Comparison of ENCODE assay signal across 1 cellular context in the genomic region with DNA sequence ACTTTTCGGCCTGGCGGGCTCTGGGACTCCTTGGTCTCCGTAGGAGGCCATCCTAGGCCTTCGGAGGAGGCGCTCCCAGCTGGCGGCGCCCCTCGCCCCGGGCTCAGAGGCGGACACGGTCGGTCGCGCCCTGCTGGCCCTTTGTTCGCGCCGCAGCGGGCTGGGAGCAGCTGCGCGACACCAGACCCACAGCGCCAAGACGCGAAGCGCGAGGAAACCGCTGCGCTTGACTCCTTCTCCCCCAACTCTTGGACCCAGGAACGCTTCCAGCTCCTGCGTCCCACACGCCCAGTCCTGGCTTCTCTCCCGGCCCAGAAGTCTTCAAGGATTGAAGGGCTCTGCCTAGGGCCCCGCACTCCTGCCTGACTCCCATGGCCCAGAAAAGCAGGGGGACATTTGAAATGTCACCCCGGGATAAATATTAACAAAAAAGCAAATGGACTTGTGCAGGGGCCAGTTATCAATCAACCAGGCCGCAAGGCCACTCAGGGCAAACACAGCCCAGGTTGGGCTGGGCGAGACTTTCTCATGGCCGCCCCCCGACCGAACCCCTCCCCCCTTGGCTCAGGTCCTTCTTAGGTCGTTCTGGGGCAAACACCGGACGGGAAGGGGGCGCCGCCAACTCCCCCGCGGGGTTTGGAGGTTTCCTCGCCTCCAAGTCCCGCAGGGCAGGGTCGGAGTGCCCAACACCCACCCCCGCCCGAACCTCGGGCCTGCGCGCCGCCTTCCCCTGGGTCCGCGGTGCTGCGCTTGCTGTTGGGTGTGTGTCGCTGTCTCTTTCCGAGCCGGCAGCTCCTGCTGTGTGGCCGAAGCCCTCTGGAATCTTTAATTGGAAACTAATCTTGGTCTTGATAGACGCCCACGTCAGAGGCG.
TF ChIP-seq lines count a peak whose summit lies in the region.

No MANE protein-coding gene starts in this region.

TF ChIP-seq in HepG2, 621 proteins besides CTCF, POLR2A, EP300 and RAD21 (continued from another document):
- 0 out of 2 replicates have a peak, but pooled peaks have one; percentile 41 for TF ChIP-seq ZNF441 (CRISPR knock-in tag; IDR thresholded peaks at IDR 0.05; ENCODE audit: borderline replicate concordance)
- TF ChIP-seq HNF4A (CRISPR knock-in tag; IDR thresholded peaks at IDR 0.05): peak; percentile 35
- TF ChIP-seq, protein P1, sequence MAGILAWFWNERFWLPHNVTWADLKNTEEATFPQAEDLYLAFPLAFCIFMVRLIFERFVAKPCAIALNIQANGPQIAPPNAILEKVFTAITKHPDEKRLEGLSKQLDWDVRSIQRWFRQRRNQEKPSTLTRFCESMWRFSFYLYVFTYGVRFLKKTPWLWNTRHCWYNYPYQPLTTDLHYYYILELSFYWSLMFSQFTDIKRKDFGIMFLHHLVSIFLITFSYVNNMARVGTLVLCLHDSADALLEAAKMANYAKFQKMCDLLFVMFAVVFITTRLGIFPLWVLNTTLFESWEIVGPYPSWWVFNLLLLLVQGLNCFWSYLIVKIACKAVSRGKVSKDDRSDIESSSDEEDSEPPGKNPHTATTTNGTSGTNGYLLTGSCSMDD (CRISPR knock-in tag; IDR thresholded peaks at IDR 0.05): no peak
- TF ChIP-seq, protein P2, sequence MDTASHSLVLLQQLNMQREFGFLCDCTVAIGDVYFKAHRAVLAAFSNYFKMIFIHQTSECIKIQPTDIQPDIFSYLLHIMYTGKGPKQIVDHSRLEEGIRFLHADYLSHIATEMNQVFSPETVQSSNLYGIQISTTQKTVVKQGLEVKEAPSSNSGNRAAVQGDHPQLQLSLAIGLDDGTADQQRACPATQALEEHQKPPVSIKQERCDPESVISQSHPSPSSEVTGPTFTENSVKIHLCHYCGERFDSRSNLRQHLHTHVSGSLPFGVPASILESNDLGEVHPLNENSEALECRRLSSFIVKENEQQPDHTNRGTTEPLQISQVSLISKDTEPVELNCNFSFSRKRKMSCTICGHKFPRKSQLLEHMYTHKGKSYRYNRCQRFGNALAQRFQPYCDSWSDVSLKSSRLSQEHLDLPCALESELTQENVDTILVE (CRISPR knock-in tag; IDR thresholded peaks at IDR 0.05): no peak
- peak; percentile 64 for TF ChIP-seq NCOA2 (CRISPR knock-in tag; IDR thresholded peaks at IDR 0.05)
- TF ChIP-seq, protein P3, sequence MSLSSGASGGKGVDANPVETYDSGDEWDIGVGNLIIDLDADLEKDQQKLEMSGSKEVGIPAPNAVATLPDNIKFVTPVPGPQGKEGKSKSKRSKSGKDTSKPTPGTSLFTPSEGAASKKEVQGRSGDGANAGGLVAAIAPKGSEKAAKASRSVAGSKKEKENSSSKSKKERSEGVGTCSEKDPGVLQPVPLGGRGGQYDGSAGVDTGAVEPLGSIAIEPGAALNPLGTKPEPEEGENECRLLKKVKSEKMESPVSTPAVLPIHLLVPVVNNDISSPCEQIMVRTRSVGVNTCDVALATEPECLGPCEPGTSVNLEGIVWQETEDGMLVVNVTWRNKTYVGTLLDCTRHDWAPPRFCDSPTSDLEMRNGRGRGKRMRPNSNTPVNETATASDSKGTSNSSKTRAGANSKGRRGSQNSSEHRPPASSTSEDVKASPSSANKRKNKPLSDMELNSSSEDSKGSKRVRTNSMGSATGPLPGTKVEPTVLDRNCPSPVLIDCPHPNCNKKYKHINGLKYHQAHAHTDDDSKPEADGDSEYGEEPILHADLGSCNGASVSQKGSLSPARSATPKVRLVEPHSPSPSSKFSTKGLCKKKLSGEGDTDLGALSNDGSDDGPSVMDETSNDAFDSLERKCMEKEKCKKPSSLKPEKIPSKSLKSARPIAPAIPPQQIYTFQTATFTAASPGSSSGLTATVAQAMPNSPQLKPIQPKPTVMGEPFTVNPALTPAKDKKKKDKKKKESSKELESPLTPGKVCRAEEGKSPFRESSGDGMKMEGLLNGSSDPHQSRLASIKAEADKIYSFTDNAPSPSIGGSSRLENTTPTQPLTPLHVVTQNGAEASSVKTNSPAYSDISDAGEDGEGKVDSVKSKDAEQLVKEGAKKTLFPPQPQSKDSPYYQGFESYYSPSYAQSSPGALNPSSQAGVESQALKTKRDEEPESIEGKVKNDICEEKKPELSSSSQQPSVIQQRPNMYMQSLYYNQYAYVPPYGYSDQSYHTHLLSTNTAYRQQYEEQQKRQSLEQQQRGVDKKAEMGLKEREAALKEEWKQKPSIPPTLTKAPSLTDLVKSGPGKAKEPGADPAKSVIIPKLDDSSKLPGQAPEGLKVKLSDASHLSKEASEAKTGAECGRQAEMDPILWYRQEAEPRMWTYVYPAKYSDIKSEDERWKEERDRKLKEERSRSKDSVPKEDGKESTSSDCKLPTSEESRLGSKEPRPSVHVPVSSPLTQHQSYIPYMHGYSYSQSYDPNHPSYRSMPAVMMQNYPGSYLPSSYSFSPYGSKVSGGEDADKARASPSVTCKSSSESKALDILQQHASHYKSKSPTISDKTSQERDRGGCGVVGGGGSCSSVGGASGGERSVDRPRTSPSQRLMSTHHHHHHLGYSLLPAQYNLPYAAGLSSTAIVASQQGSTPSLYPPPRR (CRISPR knock-in tag; IDR thresholded peaks at IDR 0.05; ENCODE audit: borderline replicate concordance): peak; percentile 53; the same call in 1 of the 2 replicates
- TF ChIP-seq, protein P4, sequence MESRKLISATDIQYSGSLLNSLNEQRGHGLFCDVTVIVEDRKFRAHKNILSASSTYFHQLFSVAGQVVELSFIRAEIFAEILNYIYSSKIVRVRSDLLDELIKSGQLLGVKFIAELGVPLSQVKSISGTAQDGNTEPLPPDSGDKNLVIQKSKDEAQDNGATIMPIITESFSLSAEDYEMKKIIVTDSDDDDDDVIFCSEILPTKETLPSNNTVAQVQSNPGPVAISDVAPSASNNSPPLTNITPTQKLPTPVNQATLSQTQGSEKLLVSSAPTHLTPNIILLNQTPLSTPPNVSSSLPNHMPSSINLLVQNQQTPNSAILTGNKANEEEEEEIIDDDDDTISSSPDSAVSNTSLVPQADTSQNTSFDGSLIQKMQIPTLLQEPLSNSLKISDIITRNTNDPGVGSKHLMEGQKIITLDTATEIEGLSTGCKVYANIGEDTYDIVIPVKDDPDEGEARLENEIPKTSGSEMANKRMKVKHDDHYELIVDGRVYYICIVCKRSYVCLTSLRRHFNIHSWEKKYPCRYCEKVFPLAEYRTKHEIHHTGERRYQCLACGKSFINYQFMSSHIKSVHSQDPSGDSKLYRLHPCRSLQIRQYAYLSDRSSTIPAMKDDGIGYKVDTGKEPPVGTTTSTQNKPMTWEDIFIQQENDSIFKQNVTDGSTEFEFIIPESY (CRISPR knock-in tag; IDR thresholded peaks at IDR 0.05): peak; percentile 74; the same call in 1 of the 2 replicates
TF ChIP-seq in HepG2: peak in this region for 68.
